9 cellular contexts compared by ENCODE assay signal in genomic region chr13:27997904-27998522, GRCh38. TPM values are rescaled to one million over a fixed set of nuclear protein-coding genes. Genes with fewer than 3 reads are reported as not detected.
DNase-seq lines count a peak whose midpoint lies in the region; ATAC-seq, FAIRE-seq and TF ChIP-seq lines count a peak whose summit lies in the region.
"Had no signal": no experiment of that assay in that cellular context is flagged by ENCODE, and none has a peak within 500 bp of the region (broad histone marks: within the 10 kb centered on the region; RNA-seq: fewer than 3 reads in every experiment).

No MANE protein-coding gene starts in this region.

- no peak overlapping the region for H3K27ac ChIP-seq in endothelial cell of umbilical vein (ENCODE audit: insufficient read depth, low read depth, low read length)

- no peak overlapping the region for H3K9ac ChIP-seq in endothelial cell of umbilical vein (replicated peaks; ENCODE audit: extremely low read depth, insufficient read depth, low read length)

- POLR2A ChIA-PET in endothelial cell of umbilical vein (lab: Charles Lee): no interaction called here

- DNase-seq in EL (peak; percentile 32), OCI-M1 (lab: John Stamatoyannopoulos, UW) (peak; percentile 76), endothelial cell of umbilical vein (ENCODE audit: low read depth, low spot score) (peak; percentile 39), osteocyte (ENCODE audit: extremely low spot score, unreplicated experiment) (no peak), NCI-H1436 treated with DMSO at 0.1 percent for 48 hours (lab: John Stamatoyannopoulos, UW) (no peak)

- H4K20me1 ChIP-seq in endothelial cell of umbilical vein (replicated peaks; ENCODE audit: control insufficient read depth, extremely low read depth, insufficient read depth, low read length): no peaks in the 10 kb centered on the region

- no peaks in the 10 kb centered on the region for H3K27me3 ChIP-seq in endothelial cell of umbilical vein (ENCODE audit: control insufficient read depth in 2 of 2, insufficient read depth in 2 of 2, low read length in 2 of 2)

- H3K79me2 ChIP-seq in endothelial cell of umbilical vein (ENCODE audit: control insufficient read depth, insufficient read depth, low read length): no peaks in the 10 kb centered on the region

- no TSS peak for BruUV-seq in endothelial cell of umbilical vein (replicated peaks; lab: Mats Ljungman, UMichigan)

- H3K36me3 Mint-ChIP-seq in osteocyte (ENCODE audit: unreplicated experiment): no peaks in the 10 kb centered on the region

- CTCF ChIA-PET in endothelial cell of umbilical vein (lab: Charles Lee): interaction anchor here (1.0 to 2.1 kb wide), 7 partner anchors 14 to 636 kb away, joined by 3 to 8 read pairs (median 4); no protein-coding TSS in a partner anchor

- no peaks in the 10 kb centered on the region for H3K4me1 Mint-ChIP-seq in osteocyte (ENCODE audit: unreplicated experiment)

- TF ChIP-seq POLR2A in endothelial cell of umbilical vein (IDR thresholded peaks at IDR 0.05; ENCODE audit: low read depth, low read length): no peak

- no peaks in the 10 kb centered on the region for H3K4me1 ChIP-seq in endothelial cell of umbilical vein (ENCODE audit: control insufficient read depth, extremely low read depth, insufficient read depth, low read length)

- TF ChIP-seq CTCF in endothelial cell of umbilical vein (IDR thresholded peaks at IDR 0.05; ENCODE audit: extremely low read depth in 1 of 2, insufficient read depth in 1 of 2, low read depth in 1 of 2, low read length in 2 of 2): peak; percentile 35 to 43
- TF ChIP-seq CTCF in osteocyte (IDR thresholded peaks at IDR 0.05): peak; percentile 60

- intact Hi-C loops in endothelial cell of umbilical vein (cut with micrococcal nuclease): no loop called here

- H2AFZ ChIP-seq in endothelial cell of umbilical vein (ENCODE audit: low read depth, low read length): no peak overlapping the region

- no peak overlapping the region for H3K4me2 ChIP-seq in endothelial cell of umbilical vein (ENCODE audit: insufficient read depth, low read length)

- H3K9me1 ChIP-seq in endothelial cell of umbilical vein (replicated peaks; ENCODE audit: control insufficient read depth, extremely low read depth, insufficient read depth, low read length): no peaks in the 10 kb centered on the region

- no peaks in the 10 kb centered on the region for H3K9me3 ChIP-seq in endothelial cell of umbilical vein (replicated peaks; ENCODE audit: control insufficient read depth, insufficient read depth, low read length)

- H3K4me3 ChIP-seq in endothelial cell of umbilical vein (replicated peaks in 1 of 3; ENCODE audit: insufficient read depth in 1 of 3, low read depth in 1 of 3, low read length in 3 of 3): no peak overlapping the region

- ATAC-seq in HG02870 (IDR thresholded peaks at IDR 0.05; ENCODE audit: unreplicated experiment) (peak; percentile 74), GM19023 (IDR thresholded peaks at IDR 0.05; ENCODE audit: unreplicated experiment) (no peak), HG03135 (IDR thresholded peaks at IDR 0.05; ENCODE audit: unreplicated experiment) (no peak)

- no peak overlapping the region for H3K27ac Mint-ChIP-seq in osteocyte (ENCODE audit: unreplicated experiment)

- H3K27me3 Mint-ChIP-seq in osteocyte (ENCODE audit: unreplicated experiment): peaks cover 18% of the 10 kb centered on the region

- dilution Hi-C loops in endothelial cell of umbilical vein (cut with MboI; ENCODE audit: extremely low pct_ligation_motif_present, low sequenced_read_pairs): no loop called here

- no peak overlapping the region for H3K4me3 Mint-ChIP-seq in osteocyte (ENCODE audit: unreplicated experiment)

- H3K9me3 Mint-ChIP-seq in osteocyte (ENCODE audit: unreplicated experiment): no peaks in the 10 kb centered on the region

- peak; percentile 67 for FAIRE-seq in endothelial cell of umbilical vein (lab: Jason Lieb, UNC)

- no peaks in the 10 kb centered on the region for H3K36me3 ChIP-seq in endothelial cell of umbilical vein (ENCODE audit: control insufficient read depth in 2 of 2, extremely low read depth in 1 of 2, insufficient read depth in 2 of 2, low read length in 2 of 2)

TF ChIP-seq in endothelial cell of umbilical vein, 7 proteins besides CTCF, POLR2A, EP300 and RAD21:
- TF ChIP-seq EZH2 (IDR thresholded peaks at IDR 0.05; ENCODE audit: borderline replicate concordance, low read depth, low read length, severe bottlenecking) (no peak), MYC (IDR thresholded peaks at IDR 0.05; ENCODE audit: low read depth, low read length) (no peak), JUN (IDR thresholded peaks at IDR 0.05; ENCODE audit: borderline replicate concordance, insufficient read depth, insufficient read length, low read depth) (no peak), FOS (IDR thresholded peaks at IDR 0.05; ENCODE audit: borderline replicate concordance, insufficient read depth, low read length) (no peak), GATA2 (IDR thresholded peaks at IDR 0.05; ENCODE audit: insufficient read depth, insufficient read length, low read depth, low read length) (no peak), MAX (IDR thresholded peaks at IDR 0.05; ENCODE audit: insufficient read depth, insufficient read length) (no peak), POLR2AphosphoS5 (IDR thresholded peaks at IDR 0.05; ENCODE audit: insufficient read depth, low read depth, low read length) (no peak)

RNA-seq across cellular contexts. Expression of gene URAD, which starts 9.5 kb away (rescaled TPM):
- total RNA-seq in endothelial cell of umbilical vein: not detected in 2 replicates
- polyA plus RNA-seq in endothelial cell of umbilical vein: not detected in 2 replicates
- not detected in 2 replicates for polyA plus RNA-seq in endothelial cell of umbilical vein (2011; cell fraction: cytosol; rRNA removed)
- polyA plus RNA-seq in endothelial cell of umbilical vein (2011; cell fraction: nucleus; rRNA removed): not detected in 2 replicates
- not detected in 2 replicates for polyA plus RNA-seq in endothelial cell of umbilical vein (2012)
- not detected in 2 replicates for polyA minus RNA-seq in endothelial cell of umbilical vein
- polyA minus RNA-seq in endothelial cell of umbilical vein (2011; cell fraction: cytosol; rRNA and poly(A)+ RNA removed): not detected
- polyA minus RNA-seq in endothelial cell of umbilical vein (2011; cell fraction: nucleus; rRNA and poly(A)+ RNA removed): not detected in 2 replicates
- total RNA-seq in osteocyte: not detected in 2 replicates
- total RNA-seq: T-helper 2 cell treated with Interferon-gamma antibody and Interleukin-4, amounts not matched to agents 100 ng/mL and 5 ng/mL, for 36 hours had no signal

RNA-seq across cellular contexts. Expression of gene CDX2, which starts 28.9 kb away (rescaled TPM):
- not detected in 2 replicates for total RNA-seq in endothelial cell of umbilical vein
- not detected in 2 replicates for polyA plus RNA-seq in endothelial cell of umbilical vein
- polyA plus RNA-seq in endothelial cell of umbilical vein (2011; cell fraction: cytosol; rRNA removed): not detected in 2 replicates
- not detected in 2 replicates for polyA plus RNA-seq in endothelial cell of umbilical vein (2011; cell fraction: nucleus; rRNA removed)
- not detected in 2 replicates for polyA plus RNA-seq in endothelial cell of umbilical vein (2012)
- not detected in 2 replicates for polyA minus RNA-seq in endothelial cell of umbilical vein
- not detected for polyA minus RNA-seq in endothelial cell of umbilical vein (2011; cell fraction: cytosol; rRNA and poly(A)+ RNA removed)
- polyA minus RNA-seq in endothelial cell of umbilical vein (2011; cell fraction: nucleus; rRNA and poly(A)+ RNA removed): not detected in 2 replicates
- not detected in 2 replicates for total RNA-seq in osteocyte
- total RNA-seq: T-helper 2 cell treated with Interferon-gamma antibody and Interleukin-4, amounts not matched to agents 100 ng/mL and 5 ng/mL, for 36 hours had no signal

Comparison
In these comparisons a context has a peak if more than half of its experiments do, and no peak if none do; other contexts are left out.
1. DNase-seq: peak in EL (single experiment), OCI-M1 (single experiment) and endothelial cell of umbilical vein (single experiment); none in osteocyte (single experiment) and NCI-H1436 treated with DMSO at 0.1 percent for 48 hours (single experiment).